ENCODE assay signal across 8 cellular contexts in the genomic region with DNA sequence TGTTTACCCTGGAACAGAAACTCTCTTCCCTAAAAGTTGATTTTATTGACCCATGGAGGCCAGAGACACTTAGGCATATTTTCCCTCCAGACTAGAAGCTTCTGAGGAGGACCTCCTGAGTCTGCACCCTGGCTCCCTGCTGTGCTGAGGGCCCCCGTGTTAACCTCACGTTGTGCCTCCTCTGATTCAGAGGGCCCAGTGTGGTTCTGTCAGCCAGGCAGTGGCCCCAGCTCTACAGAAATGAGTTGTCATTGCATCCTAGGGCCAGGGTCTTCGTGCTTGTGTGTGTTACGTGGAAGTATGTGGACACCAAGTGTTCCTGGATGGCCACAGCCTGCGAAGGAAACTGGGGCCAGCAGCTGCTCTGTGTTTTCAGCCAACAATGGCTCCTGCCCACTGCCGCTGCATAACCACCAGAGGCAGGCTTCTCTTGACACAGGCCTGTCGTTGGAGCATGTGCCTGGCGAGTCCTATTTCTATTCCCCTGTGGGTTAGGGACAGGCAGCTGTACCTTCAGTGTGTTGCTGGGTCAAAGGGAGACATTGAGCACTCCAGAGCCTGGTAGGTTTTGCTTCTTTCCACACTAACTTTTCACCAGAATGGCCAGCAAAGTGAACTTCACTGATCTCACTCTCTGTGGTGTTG. TPM values are rescaled to one million over a fixed set of nuclear protein-coding genes. Genes with fewer than 3 reads are reported as not detected.
A peak's percentile ranks its signal among the peaks of the same experiment; 100 is the strongest.
DNase-seq lines count a peak whose midpoint lies in the region; ATAC-seq, FAIRE-seq and TF ChIP-seq lines count a peak whose summit lies in the region.

No MANE protein-coding gene starts in this region.

- H3K9me3 ChIP-seq in adipocyte (ENCODE audit: control insufficient read depth, low read length) (no peaks in the 10 kb centered on the region), kidney (ENCODE audit: control insufficient read depth in 1 of 2, low read length in 2 of 2) (no peaks in the 10 kb centered on the region), OCI-LY7 (ENCODE audit: low read length) (no peaks in the 10 kb centered on the region)

- H3K9ac ChIP-seq in adipocyte (ENCODE audit: low read length), result peak overlapping the region; percentile 84
- peak overlapping the region; percentile 5 to 37 for H3K9ac ChIP-seq in kidney (ENCODE audit: low read length in 2 of 2)

- H3K36me3 ChIP-seq in adipocyte (ENCODE audit: control insufficient read depth, insufficient read depth, low read length, severe bottlenecking) (peaks cover 39% of the 10 kb centered on the region), kidney (ENCODE audit: control insufficient read depth in 1 of 2, insufficient read depth in 2 of 2, low read length in 2 of 2) (peaks cover 8 to 10% of the 10 kb centered on the region in 2 donors), OCI-LY7 (ENCODE audit: insufficient read depth, low read length) (peaks cover 51% of the 10 kb centered on the region)

- no peak overlapping the region for H2AFZ ChIP-seq in OCI-LY7 (ENCODE audit: low read length)

- no TSS peak for BruUV-seq in OCI-LY7 (replicated peaks; lab: Mats Ljungman, UMichigan)

- peaks cover 52% of the 10 kb centered on the region for H3K4me1 ChIP-seq in adipocyte (ENCODE audit: control insufficient read depth, insufficient read depth, low read length)
- H3K4me1 ChIP-seq in kidney (ENCODE audit: control insufficient read depth in 1 of 2, insufficient read depth in 1 of 2, low read depth in 1 of 2, low read length in 2 of 2), result peaks cover 50 to 68% of the 10 kb centered on the region in 2 donors
- no peaks in the 10 kb centered on the region for H3K4me1 ChIP-seq in OCI-LY7 (ENCODE audit: insufficient read depth, low read length, poor library complexity, severe bottlenecking)

- H3K9me2 ChIP-seq in OCI-LY7 (ENCODE audit: insufficient read depth, low read length), result no peaks in the 10 kb centered on the region

- TF ChIP-seq CTCF in kidney (IDR thresholded peaks at IDR 0.05; ENCODE audit: borderline replicate concordance, extremely low read depth, insufficient read depth), result peak; percentile 10
- TF ChIP-seq CTCF in OCI-LY7 (conservative IDR thresholded peaks at IDR 0.05; ENCODE audit: low read length), result no peak

- H3K27me3 ChIP-seq in adipocyte (replicated peaks; ENCODE audit: control insufficient read depth, insufficient read depth, low read length), result no peaks in the 10 kb centered on the region

- H4K20me1 ChIP-seq in OCI-LY7 (ENCODE audit: insufficient read depth, low read length), result no peaks in the 10 kb centered on the region; the same call in 1 of the 2 replicates

- intact Hi-C loops in kidney (cut with DNase I) (no loop called here), OCI-LY7 (cut with micrococcal nuclease; ENCODE audit: unreplicated experiment) (loop anchor here (5.0 kb wide), 1 partner anchor 35 kb away; no protein-coding TSS in a partner anchor)

- POLR2A ChIA-PET in OCI-LY7 (lab: Charles Lee), result no interaction called here

- no peak for ATAC-seq in HG03342 (IDR thresholded peaks at IDR 0.05; ENCODE audit: unreplicated experiment)

- peaks cover 4% of the 10 kb centered on the region; the same call in 1 of the 2 replicates for H3K79me2 ChIP-seq in OCI-LY7 (ENCODE audit: insufficient read depth, low read depth, low read length)

- no peak overlapping the region for H3K4me2 ChIP-seq in OCI-LY7 (ENCODE audit: low read length)

- H3K4me3 ChIP-seq in adipocyte (ENCODE audit: low read length) (peak overlapping the region; percentile 26), kidney (ENCODE audit: low read length in 2 of 2) (peak overlapping the region in 1 of 2 donors; percentile 6), OCI-LY7 (ENCODE audit: low read depth, low read length, poor library complexity, severe bottlenecking) (no peak overlapping the region)

- CTCF ChIA-PET in OCI-LY7 (lab: Charles Lee; ENCODE audit: unreplicated experiment), result no interaction called here

- DNase-seq in LHCN-M2 (ENCODE audit: low read depth), result peak; percentile 77
- DNase-seq in adipocyte (ENCODE audit: low read depth), result no peak
- DNase-seq in kidney, result no peak
- DNase-seq in stimulated activated CD4-positive, alpha-beta T cell treated with anti-CD3 and anti-CD28 coated beads, Interleukin-4, amount 100 ng/mL, for 1 hour, result peak; percentile 45
- DNase-seq in SHP77 treated with DMSO at 0.1 percent for 48 hours (lab: John Stamatoyannopoulos, UW), result no peak
- no peak for DNase-seq in OCI-LY7 (ENCODE audit: low spot score)
- DNase-seq in HTR-8/SVneo (ENCODE audit: insufficient read length, low spot score), result no peak

- FAIRE-seq in kidney (lab: Jason Lieb, UNC) (no peak), HTR-8/SVneo (lab: Jason Lieb, UNC) (no peak)

- H3K27ac ChIP-seq in kidney (ENCODE audit: low read depth in 2 of 2, low read length in 2 of 2) (peak overlapping the region; percentile 78 to 90), OCI-LY7 (ENCODE audit: low read depth, low read length, poor library complexity, severe bottlenecking) (no peak overlapping the region)

RNA-seq across cellular contexts. Expression of a gene that starts 44.5 kb away (rescaled TPM):
- total RNA-seq in LHCN-M2 (2014; rRNA removed) (32.4 and 42.1 TPM in 2 replicates), kidney (102 TPM), OCI-LY7 (2022) (62.5 and 79.2 TPM in 2 replicates)
- polyA plus RNA-seq in LHCN-M2 (2012), result 78.8 TPM
- polyA plus RNA-seq in kidney (ENCODE audit: insufficient read depth, low read depth, low replicate concordance), result 31.7 TPM
- total RNA-seq in OCI-LY7 (2014; rRNA removed; shearing (Covaris generic)), result 26.7 and 28.7 TPM in 2 replicates

RNA-seq across cellular contexts. Expression of a gene that starts 56.3 kb away (rescaled TPM):
- total RNA-seq in LHCN-M2 (2014; rRNA removed) (29.4 and 31.6 TPM in 2 replicates), kidney (22.4 TPM), OCI-LY7 (2022) (32.9 and 38.1 TPM in 2 replicates)
- polyA plus RNA-seq in LHCN-M2 (2012), result 18.9 TPM
- 24.3 TPM for polyA plus RNA-seq in kidney (ENCODE audit: insufficient read depth, low read depth, low replicate concordance)
- 11.4 and 14.8 TPM in 2 replicates for total RNA-seq in OCI-LY7 (2014; rRNA removed; shearing (Covaris generic))

Comparison
In these comparisons a context has a peak if more than half of its experiments do, and no peak if none do; other contexts are left out.
1. DNase-seq: peak in LHCN-M2 (single experiment) and stimulated activated CD4-positive, alpha-beta T cell treated with anti-CD3 and anti-CD28 coated beads, Interleukin-4, amount 100 ng/mL, for 1 hour (single experiment); none in adipocyte (single experiment), kidney (single experiment), SHP77 treated with DMSO at 0.1 percent for 48 hours (single experiment), OCI-LY7 (single experiment) and HTR-8/SVneo (single experiment).